In genomic region chrX:149374751-149375150, GRCh38 we compare ENCODE assay signal across 24 cellular contexts.
DNase-seq lines count a peak whose midpoint lies in the region; FAIRE-seq and TF ChIP-seq lines count a peak whose summit lies in the region.
"Had no signal": no experiment of that assay in that cellular context is flagged by ENCODE, and none has a peak within 500 bp of the region (broad histone marks: within the 10 kb centered on the region; RNA-seq: fewer than 3 reads in every experiment).

No MANE protein-coding gene starts in this region.

- POLR2A ChIA-PET in MCF 10A (lab: Yijun Ruan, JAX), result no interaction called here

- TF ChIP-seq CTCF in MCF 10A (IDR thresholded peaks at IDR 0.05; ENCODE audit: unreplicated experiment) (no peak), breast epithelium (IDR thresholded peaks at IDR 0.05) (no peak), astrocyte (IDR thresholded peaks at IDR 0.05; ENCODE audit: insufficient read depth, low read depth, low read length) (no peak), spleen (IDR thresholded peaks at IDR 0.05 in 8 of 11, conservative IDR thresholded peaks at IDR 0.05 in 3 of 11) (no peak)

- peak; percentile 93 for FAIRE-seq in astrocyte (lab: Jason Lieb, UNC)
- no peak for FAIRE-seq in urothelium cell line (lab: Jason Lieb, UNC)
- FAIRE-seq: HTR-8/SVneo had no signal

- no peak for TF ChIP-seq POLR2A in breast epithelium (IDR thresholded peaks at IDR 0.05)
- TF ChIP-seq POLR2A in spleen (IDR thresholded peaks at IDR 0.05), result no peak

- H3K4me1 ChIP-seq in breast epithelium, result no peaks in the 10 kb centered on the region
- H3K4me1 ChIP-seq in astrocyte (ENCODE audit: insufficient read depth, low read length), result no peaks in the 10 kb centered on the region
- H3K4me1 ChIP-seq in spleen, result no peaks in the 10 kb centered on the region
- H3K4me1 ChIP-seq: gastrocnemius medialis, HAP-1, neural progenitor cell, right lobe of liver had no signal

- H3K9me3 Mint-ChIP-seq in MCF 10A (ENCODE audit: unreplicated experiment), result no peaks in the 10 kb centered on the region
- no peaks in the 10 kb centered on the region for H3K9me3 Mint-ChIP-seq in astrocyte (ENCODE audit: unreplicated experiment)
- H3K9me3 Mint-ChIP-seq: activated CD8-positive, alpha-beta T cell treated with anti-CD3 and anti-CD28 coated beads for 36 hours; activated naive CD4-positive, alpha-beta T cell treated with anti-CD3 and anti-CD28 coated beads, Interleukin-2, amount 50 U/mL, for 72 hours; immature natural killer cell had no signal

- BruUV-seq in MCF 10A (replicated peaks; lab: Mats Ljungman, UMichigan), result no TSS peak

- H3K9ac ChIP-seq in astrocyte (ENCODE audit: low read length), result no peak overlapping the region
- H3K9ac ChIP-seq: neural progenitor cell had no signal

- no peak overlapping the region for H3K4me2 ChIP-seq in astrocyte (ENCODE audit: low read length)
- H3K4me2 ChIP-seq: neural progenitor cell had no signal

- no peaks in the 10 kb centered on the region for H3K27me3 ChIP-seq in breast epithelium
- no peaks in the 10 kb centered on the region for H3K27me3 ChIP-seq in astrocyte (ENCODE audit: insufficient read depth, low read length)
- no peaks in the 10 kb centered on the region for H3K27me3 ChIP-seq in spleen (replicated peaks in 1 of 7)
- H3K27me3 ChIP-seq: gastrocnemius medialis, neural progenitor cell, right lobe of liver had no signal

- peak; percentile 25 for DNase-seq in MCF 10A (ENCODE audit: unreplicated experiment)
- DNase-seq in breast epithelium (ENCODE audit: low spot score in 2 of 2), result no peak
- peak; percentile 59 for DNase-seq in M059J (ENCODE audit: low read depth)
- peak; percentile 35 for DNase-seq in astrocyte (ENCODE audit: low read depth)
- peak; percentile 6 for DNase-seq in urothelium cell line (ENCODE audit: low spot score)
- DNase-seq in glomerular visceral epithelial cell (ENCODE audit: extremely low spot score), result no peak
- no peak for DNase-seq in spleen
- no peak for DNase-seq in NCI-H146 treated with DMSO at 0.1 percent for 48 hours (lab: John Stamatoyannopoulos, UW; ENCODE audit: unreplicated experiment)
- DNase-seq: activated CD8-positive, alpha-beta T cell treated with anti-CD3 and anti-CD28 coated beads for 36 hours; caudate nucleus; gastrocnemius medialis; hippocampal formation; immature natural killer cell; KBM-7; NCI-H1417 treated with DMSO at 0.1 percent for 48 hours; right lobe of liver; stimulated activated naive CD4-positive, alpha-beta T cell treated with Interleukin-2 at 50 U/mL for 16 hours; T-helper 17 cell had no signal

- no peak overlapping the region for H3K27ac Mint-ChIP-seq in MCF 10A (ENCODE audit: low read depth, unreplicated experiment)
- no peak overlapping the region for H3K27ac Mint-ChIP-seq in astrocyte (ENCODE audit: unreplicated experiment)
- H3K27ac Mint-ChIP-seq: activated CD8-positive, alpha-beta T cell treated with anti-CD3 and anti-CD28 coated beads for 36 hours; activated naive CD4-positive, alpha-beta T cell treated with anti-CD3 and anti-CD28 coated beads, Interleukin-2, amount 50 U/mL, for 72 hours; immature natural killer cell; neural progenitor cell; T-helper 17 cell had no signal

- H3K4me3 ChIP-seq in breast epithelium (no peak overlapping the region), astrocyte (ENCODE audit: insufficient read depth, low read depth, low read length) (no peak overlapping the region), spleen (no peak overlapping the region)
- H3K4me3 ChIP-seq: gastrocnemius medialis, HAP-1, neural progenitor cell, right lobe of liver had no signal

- H3K27ac ChIP-seq in breast epithelium (no peak overlapping the region), astrocyte (ENCODE audit: low read depth, low read length) (no peak overlapping the region), spleen (no peak overlapping the region)
- H3K27ac ChIP-seq: C4-2B, gastrocnemius medialis, neural progenitor cell, right lobe of liver, RWPE1 had no signal

- H3K4me1 Mint-ChIP-seq in MCF 10A (ENCODE audit: insufficient read depth, unreplicated experiment) (peaks cover 17% of the 10 kb centered on the region), astrocyte (ENCODE audit: low read depth, unreplicated experiment) (peaks cover 23% of the 10 kb centered on the region)
- H3K4me1 Mint-ChIP-seq: immature natural killer cell, T-helper 17 cell had no signal

- H3K27me3 Mint-ChIP-seq in MCF 10A (ENCODE audit: insufficient read depth, unreplicated experiment) (no peaks in the 10 kb centered on the region), astrocyte (ENCODE audit: low read depth, unreplicated experiment) (peaks cover 1% of the 10 kb centered on the region)

- intact Hi-C loops in MCF 10A (cut with micrococcal nuclease), result no loop called here
- intact Hi-C loops in breast epithelium (cut with DNase I; ENCODE audit: low total_unique reads), result no loop called here
- intact Hi-C loops in spleen (cut with DNase I; ENCODE audit: low total_unique reads), result no loop called here

- H3K9me3 ChIP-seq in breast epithelium, result no peaks in the 10 kb centered on the region
- no peaks in the 10 kb centered on the region for H3K9me3 ChIP-seq in astrocyte (ENCODE audit: insufficient read depth, low read depth, low read length)
- H3K9me3 ChIP-seq in spleen, result no peaks in the 10 kb centered on the region
- H3K9me3 ChIP-seq: gastrocnemius medialis, HAP-1, right lobe of liver had no signal

- CTCF ChIA-PET in MCF 10A (lab: Yijun Ruan, JAX), result no interaction called here

- no peaks in the 10 kb centered on the region for H4K20me1 ChIP-seq in astrocyte (ENCODE audit: insufficient read depth, low read length)

- 45 to 81% (median 71%) methylated on average over 3 of the region's 3 CpGs for WGBS in spleen, 5 donors

- no peak overlapping the region for H2AFZ ChIP-seq in astrocyte (ENCODE audit: low read depth, low read length)
- H2AFZ ChIP-seq: neural progenitor cell had no signal

- H3K4me3 Mint-ChIP-seq in MCF 10A (ENCODE audit: unreplicated experiment) (no peak overlapping the region), astrocyte (ENCODE audit: unreplicated experiment) (no peak overlapping the region)
- H3K4me3 Mint-ChIP-seq: activated CD8-positive, alpha-beta T cell treated with anti-CD3 and anti-CD28 coated beads for 36 hours; immature natural killer cell; neural progenitor cell; T-helper 17 cell had no signal

- H3K79me2 ChIP-seq in astrocyte (ENCODE audit: insufficient read depth, low read length), result no peaks in the 10 kb centered on the region

- H3K36me3 Mint-ChIP-seq in MCF 10A (ENCODE audit: insufficient read depth, unreplicated experiment) (no peaks in the 10 kb centered on the region), astrocyte (ENCODE audit: low read depth, unreplicated experiment) (no peaks in the 10 kb centered on the region)
- H3K36me3 Mint-ChIP-seq: activated naive CD4-positive, alpha-beta T cell treated with anti-CD3 and anti-CD28 coated beads, Interleukin-2, amount 50 U/mL, for 72 hours; immature natural killer cell; neural progenitor cell had no signal

- no peaks in the 10 kb centered on the region for H3K36me3 ChIP-seq in breast epithelium
- H3K36me3 ChIP-seq in astrocyte (ENCODE audit: insufficient read depth, low read length), result no peaks in the 10 kb centered on the region
- H3K36me3 ChIP-seq in spleen, result no peaks in the 10 kb centered on the region
- H3K36me3 ChIP-seq: gastrocnemius medialis, HAP-1, neural progenitor cell, right lobe of liver had no signal

Comparison
In these comparisons a context has a peak if more than half of its experiments do, and no peak if none do; other contexts are left out.
1. DNase-seq: peak in MCF 10A (single experiment), M059J (single experiment), astrocyte (single experiment) and urothelium cell line (single experiment); none in breast epithelium (0 of 2), glomerular visceral epithelial cell (single experiment), spleen (single experiment) and NCI-H146 treated with DMSO at 0.1 percent for 48 hours (single experiment).